ENCODE assay signal across 10 cellular contexts in the genomic region with DNA sequence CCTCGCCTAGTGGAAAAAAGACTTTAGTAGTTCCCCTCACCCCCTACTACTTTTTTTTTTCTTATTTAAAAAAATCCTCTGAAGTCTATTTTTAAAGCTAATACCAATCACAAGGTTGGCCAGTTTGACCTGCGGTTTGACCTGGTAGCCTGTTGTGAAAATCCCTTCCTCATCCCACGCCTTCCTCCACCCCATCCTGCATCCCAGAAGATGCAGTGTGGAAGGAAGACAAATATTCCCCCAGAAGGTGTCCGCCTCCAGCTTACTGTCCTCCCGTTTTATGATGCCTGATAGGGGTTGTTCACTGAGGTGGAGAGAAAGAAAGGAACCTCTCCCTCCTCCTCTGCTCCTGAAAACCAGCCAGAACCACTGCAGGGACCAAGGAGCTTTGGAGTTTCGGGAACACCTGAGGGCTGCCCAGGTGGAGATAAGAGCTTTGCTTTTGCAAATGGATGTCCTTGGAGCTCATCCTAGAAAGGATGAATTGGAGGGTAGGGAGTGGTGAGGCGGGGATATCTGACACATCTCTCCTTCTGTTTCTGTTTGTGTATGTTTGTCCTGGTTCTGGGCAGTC. TPM values are rescaled to one million over a fixed set of nuclear protein-coding genes. Genes with fewer than 3 reads are reported as not detected.
DNase-seq lines count a peak whose midpoint lies in the region; ATAC-seq and TF ChIP-seq lines count a peak whose summit lies in the region.
"Had no signal": no experiment of that assay in that cellular context is flagged by ENCODE, and none has a peak within 500 bp of the region (broad histone marks: within the 10 kb centered on the region; RNA-seq: fewer than 3 reads in every experiment).

No MANE protein-coding gene starts in this region.

- H3K36me3 Mint-ChIP-seq in naive thymus-derived CD4-positive, alpha-beta T cell = peaks cover 0 to 4% (median 0%) of the 10 kb centered on the region in 5 donors
- H3K36me3 Mint-ChIP-seq: CD4-positive, CD25-positive, alpha-beta regulatory T cell had no signal

- H3K9ac ChIP-seq in mammary epithelial cell (ENCODE audit: insufficient read depth, low read length) = no peak overlapping the region

- dilution Hi-C loops in mammary epithelial cell (cut with HindIII; ENCODE audit: low sequenced_read_pairs) = no loop called here

- intact Hi-C loops in heart left ventricle (cut with DNase I) (no loop called here), Right ventricle myocardium inferior (cut with DNase I) (no loop called here), mammary epithelial cell (cut with micrococcal nuclease) (no loop called here), upper lobe of right lung (cut with DNase I) (no loop called here)
- intact Hi-C loops in naive thymus-derived CD4-positive, alpha-beta T cell (cut with micrococcal nuclease) = no loop called here

- H3K27me3 ChIP-seq in heart left ventricle (peaks cover 19 to 67% (median 44%) of the 10 kb centered on the region in 9 donors), mammary epithelial cell (ENCODE audit: insufficient read depth, low read length) (peaks cover 27% of the 10 kb centered on the region), upper lobe of right lung (peaks cover 54% of the 10 kb centered on the region)
- H3K27me3 ChIP-seq in naive thymus-derived CD4-positive, alpha-beta T cell (ENCODE audit: control insufficient read depth in 2 of 2, insufficient read depth in 2 of 2, low read length in 2 of 2) = peaks cover 8 to 9% of the 10 kb centered on the region in 2 donors

- no peak for TF ChIP-seq CTCF in heart left ventricle (IDR thresholded peaks at IDR 0.05)
- no peak for TF ChIP-seq CTCF in mammary epithelial cell (conservative IDR thresholded peaks at IDR 0.05 in 1 of 2, IDR thresholded peaks at IDR 0.05 in 1 of 2; ENCODE audit: extremely low read depth in 1 of 2, insufficient read depth in 1 of 2, low read depth in 1 of 2, low read length in 2 of 2)
- TF ChIP-seq CTCF in upper lobe of right lung (IDR thresholded peaks at IDR 0.05) = no peak

- H3K4me3 ChIP-seq in heart left ventricle = peak overlapping the region; percentile 21 to 58 (median 49)
- no peak overlapping the region for H3K4me3 ChIP-seq in mammary epithelial cell (replicated peaks in 1 of 3; ENCODE audit: insufficient read depth in 1 of 3, low read depth in 2 of 3, low read length in 3 of 3)
- no peak overlapping the region for H3K4me3 ChIP-seq in naive thymus-derived CD4-positive, alpha-beta T cell (ENCODE audit: low read length)
- peak overlapping the region; percentile 49 for H3K4me3 ChIP-seq in upper lobe of right lung

- POLR2A ChIA-PET in naive thymus-derived CD4-positive, alpha-beta T cell (lab: Charles Lee) = no interaction called here

- BruUV-seq in mammary epithelial cell (replicated peaks; lab: Mats Ljungman, UMichigan) = no TSS peak

- ATAC-seq in heart left ventricle (no peak), Right ventricle myocardium inferior (no peak), upper lobe of right lung (peak; percentile 3), HG03354 (IDR thresholded peaks at IDR 0.05; ENCODE audit: poor library complexity, severe bottlenecking, unreplicated experiment) (no peak), HG03135 (IDR thresholded peaks at IDR 0.05; ENCODE audit: unreplicated experiment) (no peak), GM19455 (IDR thresholded peaks at IDR 0.05; ENCODE audit: unreplicated experiment) (no peak)
- no peak for ATAC-seq in naive thymus-derived CD4-positive, alpha-beta T cell

- H3K27ac ChIP-seq in heart left ventricle (no peak overlapping the region), mammary epithelial cell (ENCODE audit: insufficient read depth, low read depth, low read length) (no peak overlapping the region), upper lobe of right lung (no peak overlapping the region)
- H3K27ac ChIP-seq in naive thymus-derived CD4-positive, alpha-beta T cell (ENCODE audit: low read depth, low read length) = no peak overlapping the region
- H3K27ac ChIP-seq: gastroesophageal sphincter had no signal

- no peaks in the 10 kb centered on the region for H3K9me3 Mint-ChIP-seq in naive thymus-derived CD4-positive, alpha-beta T cell

- CTCF ChIA-PET in mammary epithelial cell (lab: Charles Lee; ENCODE audit: low non-redundant PET) = no interaction called here
- CTCF ChIA-PET in naive thymus-derived CD4-positive, alpha-beta T cell (lab: Charles Lee) = no interaction called here

- H3K4me2 ChIP-seq in mammary epithelial cell (ENCODE audit: insufficient read depth, low read depth, low read length) = peak overlapping the region; percentile 88

- no peaks in the 10 kb centered on the region for H4K20me1 ChIP-seq in mammary epithelial cell (ENCODE audit: insufficient read depth, low read length)

- in situ Hi-C loops in mammary epithelial cell (cut with MboI; ENCODE audit: low sequenced_read_pairs in 2 of 2) = no loop called here

- no peak overlapping the region for H2AFZ ChIP-seq in mammary epithelial cell (ENCODE audit: low read depth, low read length)

- H3K4me3 Mint-ChIP-seq in naive thymus-derived CD4-positive, alpha-beta T cell = peak overlapping the region; percentile 8 to 77 (median 59)

- WGBS in heart left ventricle, 4 donors = 14 to 25% (median 23%) methylated on average over 7 of the region's 7 CpGs
- 25% methylated on average over 7 of the region's 7 CpGs for WGBS in mammary epithelial cell (ENCODE audit: low coverage, missing lambda C conversion rate)

- H3K36me3 ChIP-seq in heart left ventricle (no peaks in the 10 kb centered on the region), mammary epithelial cell (ENCODE audit: insufficient read depth, low read length) (no peaks in the 10 kb centered on the region), upper lobe of right lung (no peaks in the 10 kb centered on the region)
- no peaks in the 10 kb centered on the region for H3K36me3 ChIP-seq in naive thymus-derived CD4-positive, alpha-beta T cell (ENCODE audit: control insufficient read depth in 2 of 3, insufficient read depth in 3 of 3, low read length in 3 of 3)
- H3K36me3 ChIP-seq: gastroesophageal sphincter had no signal

- no peak overlapping the region for H3K27ac Mint-ChIP-seq in naive thymus-derived CD4-positive, alpha-beta T cell
- H3K27ac Mint-ChIP-seq: CD4-positive, CD25-positive, alpha-beta regulatory T cell had no signal

- H3K9me3 ChIP-seq in heart left ventricle (no peaks in the 10 kb centered on the region), mammary epithelial cell (replicated peaks; ENCODE audit: insufficient read depth, low read length) (no peaks in the 10 kb centered on the region), upper lobe of right lung (no peaks in the 10 kb centered on the region)
- H3K9me3 ChIP-seq in naive thymus-derived CD4-positive, alpha-beta T cell (ENCODE audit: control insufficient read depth in 2 of 3, low read length in 3 of 3) = no peaks in the 10 kb centered on the region
- H3K9me3 ChIP-seq: gastroesophageal sphincter had no signal

- no peak for DNase-seq in heart left ventricle
- DNase-seq in Right ventricle myocardium inferior (ENCODE audit: missing footprints) = no peak
- DNase-seq in mammary epithelial cell = no peak
- no peak for DNase-seq in naive thymus-derived CD4-positive, alpha-beta T cell
- DNase-seq in upper lobe of right lung = no peak
- DNase-seq: CD4-positive, CD25-positive, alpha-beta regulatory T cell had no signal

- peaks cover 29 to 72% (median 55%) of the 10 kb centered on the region in 5 donors for H3K27me3 Mint-ChIP-seq in naive thymus-derived CD4-positive, alpha-beta T cell

- H3K4me1 Mint-ChIP-seq in naive thymus-derived CD4-positive, alpha-beta T cell = peaks cover 0 to 19% (median 8%) of the 10 kb centered on the region in 7 donors

- no peak for TF ChIP-seq POLR2A in heart left ventricle (IDR thresholded peaks at IDR 0.05)

- H3K4me1 ChIP-seq in heart left ventricle = peaks cover 0 to 18% (median 9%) of the 10 kb centered on the region in 12 donors
- H3K4me1 ChIP-seq in mammary epithelial cell (ENCODE audit: insufficient read depth, low read length) = peaks cover 25% of the 10 kb centered on the region
- H3K4me1 ChIP-seq in naive thymus-derived CD4-positive, alpha-beta T cell (ENCODE audit: control insufficient read depth in 2 of 2, insufficient read depth in 2 of 2, low read length in 2 of 2) = no peaks in the 10 kb centered on the region
- peaks cover 5% of the 10 kb centered on the region for H3K4me1 ChIP-seq in upper lobe of right lung

- H3K79me2 ChIP-seq in mammary epithelial cell (ENCODE audit: insufficient read depth, low read length) = no peaks in the 10 kb centered on the region

RNA-seq across cellular contexts. Expression of a gene that starts 0.9 kb away (rescaled TPM):
- 1 to 10 TPM in 1 of 9 donors, under 1 TPM in 7, not detected in 1; 0.32 to 2.1 (median 0.48) TPM for total RNA-seq in heart left ventricle
- under 1 TPM; 0.47 to 0.50 TPM for polyA plus RNA-seq in heart left ventricle
- total RNA-seq in Right ventricle myocardium inferior = 1.9 TPM
- under 1 TPM in 1 of 2 donors, not detected in 1; under 0.01 TPM for total RNA-seq in mammary epithelial cell
- 0.01 TPM for polyA plus RNA-seq in mammary epithelial cell
- not detected for polyA minus RNA-seq in mammary epithelial cell
- not detected for total RNA-seq in naive thymus-derived CD4-positive, alpha-beta T cell
- polyA plus RNA-seq in naive thymus-derived CD4-positive, alpha-beta T cell = not detected
- not detected for total RNA-seq in upper lobe of right lung
- total RNA-seq: CD4-positive, CD25-positive, alpha-beta regulatory T cell had no signal

RNA-seq across cellular contexts. Expression of a gene that starts 32.6 kb away (rescaled TPM):
- 10 to 100 TPM; 15.3 to 21.3 (median 18.3) TPM for total RNA-seq in heart left ventricle
- 10 to 100 TPM in 1 of 2 donors, 1 to 10 TPM in 1; 8.2 to 17.5 TPM for polyA plus RNA-seq in heart left ventricle
- total RNA-seq in Right ventricle myocardium inferior = 17.5 TPM
- 10 to 100 TPM; 33.0 to 38.7 TPM for total RNA-seq in mammary epithelial cell
- 18.5 TPM for polyA plus RNA-seq in mammary epithelial cell
- polyA minus RNA-seq in mammary epithelial cell = 87.7 TPM
- 10 to 100 TPM; 15.5 to 26.2 (median 21.3) TPM for total RNA-seq in naive thymus-derived CD4-positive, alpha-beta T cell
- polyA plus RNA-seq in naive thymus-derived CD4-positive, alpha-beta T cell = 10 to 100 TPM; 14.7 to 25.6 TPM
- 19.9 TPM for total RNA-seq in upper lobe of right lung

Comparison
In these comparisons a context has a peak if more than half of its experiments do, and no peak if none do; other contexts are left out.
1. H3K4me3 ChIP-seq: peak in heart left ventricle (12 of 12) and upper lobe of right lung (single experiment); none in mammary epithelial cell (0 of 3) and naive thymus-derived CD4-positive, alpha-beta T cell (single experiment).